ENCODE assay signal across 13 cellular contexts in genomic region chr10:86836044-86836443, GRCh38.
"Had no signal": no experiment of that assay in that cellular context is flagged by ENCODE, and none has a peak within 500 bp of the region (broad histone marks: within the 10 kb centered on the region; RNA-seq: fewer than 3 reads in every experiment).

No MANE protein-coding gene starts in this region.

- ATAC-seq: esophagus mucosa, heart left ventricle, left lung, pancreas, T-cell had no signal

- H3K27me3 Mint-ChIP-seq: activated naive CD8-positive, alpha-beta T cell treated with anti-CD3 and anti-CD28 coated beads, Interleukin-2, amount 10 ng/mL, durations not matched to agents 7 days and 5 days; T-cell had no signal

- DNase-seq: activated CD4-positive, alpha-beta T cell treated with anti-CD3 and anti-CD28 coated beads for 4 hours; activated CD8-positive, alpha-beta memory T cell treated with anti-CD3 and anti-CD28 coated beads for 24 hours; activated gamma-delta T cell treated with Interleukin-2 at 50 U/mL for 16 hours; activated naive CD8-positive, alpha-beta T cell treated with anti-CD3 and anti-CD28 coated beads, Interleukin-2, amount 10 ng/mL, durations not matched to agents 7 days and 5 days; caudate nucleus; heart left ventricle; left lung; pancreas; stimulated activated CD4-positive, alpha-beta T cell treated with anti-CD3 and anti-CD28 coated beads, Interleukin-15, amount 100 ng/mL, for 24 hours; stimulated activated CD4-positive, alpha-beta T cell treated with anti-CD3 and anti-CD28 coated beads, Interleukin-4, amount 100 ng/mL, for 24 hours; T-cell; T1000 had no signal

- H3K27ac Mint-ChIP-seq: activated naive CD8-positive, alpha-beta T cell treated with anti-CD3 and anti-CD28 coated beads, Interleukin-2, amount 10 ng/mL, durations not matched to agents 7 days and 5 days; T-cell had no signal

- H3K9me3 Mint-ChIP-seq: activated naive CD8-positive, alpha-beta T cell treated with anti-CD3 and anti-CD28 coated beads, Interleukin-2, amount 10 ng/mL, durations not matched to agents 7 days and 5 days; T-cell had no signal

- H3K4me3 Mint-ChIP-seq: activated naive CD8-positive, alpha-beta T cell treated with anti-CD3 and anti-CD28 coated beads, Interleukin-2, amount 10 ng/mL, durations not matched to agents 7 days and 5 days; T-cell had no signal
